Comparison of ENCODE assay signal across 12 cellular contexts in the genomic region with DNA sequence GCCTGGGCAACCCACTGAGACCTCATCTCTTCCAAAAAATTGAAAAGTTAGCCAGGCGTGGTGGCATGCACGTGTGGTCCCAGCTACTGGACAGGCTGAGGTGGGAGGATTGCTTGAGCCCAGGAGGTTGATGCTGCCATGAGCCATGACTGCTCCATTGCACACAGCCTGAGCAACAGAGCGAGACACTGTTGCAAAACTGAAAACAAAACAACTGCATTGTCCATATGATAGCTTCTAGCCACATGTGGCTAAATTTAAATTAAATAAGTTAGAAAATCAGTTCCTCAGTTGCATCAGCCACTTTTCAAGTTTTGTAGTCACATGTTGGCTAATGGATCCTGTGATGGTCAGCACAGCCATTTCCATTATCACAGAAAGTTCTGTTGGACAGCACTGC.
DNase-seq lines count a peak whose midpoint lies in the region; ATAC-seq, FAIRE-seq and TF ChIP-seq lines count a peak whose summit lies in the region.
"Had no signal": no experiment of that assay in that cellular context is flagged by ENCODE, and none has a peak within 500 bp of the region (broad histone marks: within the 10 kb centered on the region; RNA-seq: fewer than 3 reads in every experiment).

No MANE protein-coding gene starts in this region.

- no peak overlapping the region for H3K4me3 Mint-ChIP-seq in natural killer cell
- H3K4me3 Mint-ChIP-seq: activated CD4-positive, alpha-beta T cell treated with anti-CD3 and anti-CD28 coated beads, Interleukin-2, amount 10 ng/mL, durations not matched to agents 7 days and 5 days had no signal

- ATAC-seq in GM18867 (IDR thresholded peaks at IDR 0.05; ENCODE audit: unreplicated experiment) (peak; percentile 96), GM21786 (IDR thresholded peaks at IDR 0.05; ENCODE audit: unreplicated experiment) (peak; percentile 89), HG03457 (IDR thresholded peaks at IDR 0.05; ENCODE audit: unreplicated experiment) (peak; percentile 80), natural killer cell (no peak)

- intact Hi-C loops in natural killer cell (cut with micrococcal nuclease) = loop anchor here (10.0 kb wide), 1 partner anchor 50 kb away; no protein-coding TSS in a partner anchor
- intact Hi-C loops in lower leg skin (cut with DNase I; ENCODE audit: low total_unique reads) = no loop called here

- H3K9me3 Mint-ChIP-seq in natural killer cell = no peaks in the 10 kb centered on the region

- TF ChIP-seq CTCF in natural killer cell (IDR thresholded peaks at IDR 0.05) (no peak), lower leg skin (IDR thresholded peaks at IDR 0.05) (no peak)

- no peak for DNase-seq in natural killer cell
- DNase-seq in 8988T = no peak
- no peak for DNase-seq in GM03348 (ENCODE audit: low spot score)
- DNase-seq in lower leg skin (ENCODE audit: low spot score in 2 of 2) = no peak
- no peak for DNase-seq in urothelium cell line (ENCODE audit: low spot score)
- DNase-seq: activated CD4-positive, alpha-beta T cell treated with anti-CD3 and anti-CD28 coated beads, Interleukin-2, amount 10 ng/mL, durations not matched to agents 7 days and 5 days; NCI-H748 treated with DMSO at 0.1 percent for 48 hours; pancreas had no signal

- H3K27me3 Mint-ChIP-seq in natural killer cell (ENCODE audit: low read depth in 2 of 2) = no peaks in the 10 kb centered on the region

- H3K4me3 ChIP-seq in lower leg skin (ENCODE audit: low read depth, poor library complexity, severe bottlenecking) = no peak overlapping the region
- H3K4me3 ChIP-seq: cardiac muscle cell, pancreas had no signal

- 87 to 92% methylated on average over 3 of the region's 3 CpGs for WGBS in lower leg skin, 2 donors

- no peaks in the 10 kb centered on the region for H3K36me3 Mint-ChIP-seq in natural killer cell

- TF ChIP-seq POLR2A in lower leg skin (IDR thresholded peaks at IDR 0.05) = no peak

- no peak for FAIRE-seq in urothelium cell line (lab: Jason Lieb, UNC)
- FAIRE-seq: pancreas had no signal

- H3K4me1 Mint-ChIP-seq in natural killer cell = peaks cover 24 to 47% of the 10 kb centered on the region in 2 donors

- peak overlapping the region; percentile 9 to 94 for H3K27ac Mint-ChIP-seq in natural killer cell
- H3K27ac Mint-ChIP-seq: activated CD4-positive, alpha-beta T cell treated with anti-CD3 and anti-CD28 coated beads, Interleukin-2, amount 10 ng/mL, durations not matched to agents 7 days and 5 days had no signal

Comparison
In these comparisons a context has a peak if more than half of its experiments do, and no peak if none do; other contexts are left out.
1. ATAC-seq: peak in GM18867 (single experiment), GM21786 (single experiment) and HG03457 (single experiment); none in natural killer cell (0 of 3).